In the genomic region with DNA sequence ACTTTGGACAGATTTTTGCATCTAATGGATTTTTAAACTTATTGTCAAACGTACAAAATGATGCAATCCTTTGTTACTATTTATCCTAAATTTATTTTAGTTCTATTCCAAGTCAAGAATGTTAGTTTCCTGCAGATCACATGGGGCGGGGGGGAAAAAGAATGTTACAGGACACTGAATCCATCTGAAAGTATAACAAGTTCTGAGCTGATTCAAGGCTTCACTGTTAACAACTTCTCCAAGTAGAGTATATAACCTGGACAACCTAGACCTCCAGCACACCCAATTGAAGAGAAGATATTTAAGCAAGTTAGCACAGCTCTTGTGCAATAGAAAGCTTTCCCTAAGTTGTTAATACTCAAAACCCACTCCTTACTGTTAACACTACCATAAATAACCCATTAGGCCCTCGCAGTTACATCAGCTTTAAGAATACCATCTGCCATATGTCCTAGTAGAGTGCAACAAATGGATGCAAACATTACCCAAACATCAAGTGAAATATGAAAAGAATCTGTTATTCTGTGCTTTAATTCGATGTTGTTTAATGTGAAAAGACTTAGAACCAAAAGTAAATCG, we compare ENCODE assay signal across 8 cellular contexts. TPM values are rescaled to one million over a fixed set of nuclear protein-coding genes. Genes with fewer than 3 reads are reported as not detected.
DNase-seq lines count a peak whose midpoint lies in the region; ATAC-seq and TF ChIP-seq lines count a peak whose summit lies in the region.

No MANE protein-coding gene starts in this region.

- H3K36me3 ChIP-seq in OCI-LY1 (ENCODE audit: insufficient read depth, low read length) = peaks cover 26% of the 10 kb centered on the region
- H3K36me3 ChIP-seq in mucosa of stomach (ENCODE audit: control insufficient read depth, insufficient read depth, low read length) = no peaks in the 10 kb centered on the region

- no peaks in the 10 kb centered on the region for H3K9me3 Mint-ChIP-seq in activated CD8-positive, alpha-beta memory T cell treated with anti-CD3 and anti-CD28 coated beads, Interleukin-2, amount 10 ng/mL, durations not matched to agents 7 days and 5 days (ENCODE audit: low read depth)

- H3K9ac ChIP-seq in OCI-LY1 (ENCODE audit: low read length) = peak overlapping the region; percentile 90
- H3K9ac ChIP-seq in mucosa of stomach (ENCODE audit: low read length) = peak overlapping the region; percentile 94

- H3K4me1 ChIP-seq in OCI-LY1 (ENCODE audit: insufficient read depth, low read length, severe bottlenecking) (peaks cover 21% of the 10 kb centered on the region), mucosa of stomach (ENCODE audit: control insufficient read depth, insufficient read depth, low read length) (peaks cover 6% of the 10 kb centered on the region)

- H3K36me3 Mint-ChIP-seq in activated CD8-positive, alpha-beta memory T cell treated with anti-CD3 and anti-CD28 coated beads, Interleukin-2, amount 10 ng/mL, durations not matched to agents 7 days and 5 days = peaks cover 16% of the 10 kb centered on the region

- H3F3A ChIP-seq in OCI-LY1 (ENCODE audit: insufficient read depth, low read length) = no peaks in the 10 kb centered on the region

- H3K9me2 ChIP-seq in OCI-LY1 (ENCODE audit: low read depth, low read length) = no peaks in the 10 kb centered on the region

- H3K27ac Mint-ChIP-seq in activated CD8-positive, alpha-beta memory T cell treated with anti-CD3 and anti-CD28 coated beads, Interleukin-2, amount 10 ng/mL, durations not matched to agents 7 days and 5 days = peak overlapping the region; percentile 99

- H3K27me3 Mint-ChIP-seq in activated CD8-positive, alpha-beta memory T cell treated with anti-CD3 and anti-CD28 coated beads, Interleukin-2, amount 10 ng/mL, durations not matched to agents 7 days and 5 days = peaks cover 11% of the 10 kb centered on the region

- TF ChIP-seq CTCF in OCI-LY1 (IDR thresholded peaks at IDR 0.05; ENCODE audit: low read length) (no peak), coronary artery (IDR thresholded peaks at IDR 0.05) (no peak)

- CTCF ChIA-PET in activated CD8-positive, alpha-beta memory T cell treated with anti-CD3 and anti-CD28 coated beads, Interleukin-2, amount 10 ng/mL, durations not matched to agents 7 days and 5 days (lab: Charles Lee) = interaction anchor here (0.5 to 1.1 kb wide), 3 partner anchors 24 to 1762 kb away, joined by 3 read pairs; no protein-coding TSS in a partner anchor

- H3K9me3 ChIP-seq in OCI-LY1 (ENCODE audit: low read length) (no peaks in the 10 kb centered on the region), mucosa of stomach (ENCODE audit: control insufficient read depth, low read length) (no peaks in the 10 kb centered on the region)

- H3K4me2 ChIP-seq in OCI-LY1 (ENCODE audit: low read length) = peak overlapping the region; percentile 79

- H3K27ac ChIP-seq in OCI-LY1 (ENCODE audit: low read depth, low read length, poor library complexity, severe bottlenecking) = peak overlapping the region; percentile 68
- peak overlapping the region; percentile 74 to 92 for H3K27ac ChIP-seq in coronary artery

- H3K4me3 ChIP-seq in OCI-LY1 (ENCODE audit: low read depth, low read length, poor library complexity, severe bottlenecking) (peak overlapping the region; percentile 92), coronary artery (peak overlapping the region; percentile 85), mucosa of stomach (ENCODE audit: low read length) (peak overlapping the region; percentile 80)

- H3K4me3 Mint-ChIP-seq in activated CD8-positive, alpha-beta memory T cell treated with anti-CD3 and anti-CD28 coated beads, Interleukin-2, amount 10 ng/mL, durations not matched to agents 7 days and 5 days = peak overlapping the region; percentile 99

- peaks cover 31% of the 10 kb centered on the region for H3K4me1 Mint-ChIP-seq in activated CD8-positive, alpha-beta memory T cell treated with anti-CD3 and anti-CD28 coated beads, Interleukin-2, amount 10 ng/mL, durations not matched to agents 7 days and 5 days

- no peaks in the 10 kb centered on the region for H4K20me1 ChIP-seq in OCI-LY1 (ENCODE audit: insufficient read depth, low read length)

- H3K79me2 ChIP-seq in OCI-LY1 (ENCODE audit: insufficient read depth, low read length) = peaks cover 49% of the 10 kb centered on the region

- H2AFZ ChIP-seq in OCI-LY1 (ENCODE audit: low read length) = no peak overlapping the region

- no peak for DNase-seq in activated CD8-positive, alpha-beta memory T cell treated with anti-CD3 and anti-CD28 coated beads, Interleukin-2, amount 10 ng/mL, durations not matched to agents 7 days and 5 days
- no peak for DNase-seq in activated CD8-positive, alpha-beta memory T cell treated with anti-CD3 and anti-CD28 coated beads for 24 hours
- DNase-seq in coronary artery (ENCODE audit: low spot score) = no peak
- no peak for DNase-seq in stimulated activated CD8-positive, alpha-beta memory T cell treated with anti-CD3 and anti-CD28 coated beads, Interleukin-4, amount 100 ng/mL, for 48 hours

- no peak for ATAC-seq in activated CD8-positive, alpha-beta memory T cell treated with anti-CD3 and anti-CD28 coated beads, Interleukin-2, amount 10 ng/mL, durations not matched to agents 7 days and 5 days
- ATAC-seq in GM18502 (IDR thresholded peaks at IDR 0.05; ENCODE audit: poor library complexity, unreplicated experiment) (no peak), HG03457 (IDR thresholded peaks at IDR 0.05; ENCODE audit: unreplicated experiment) (no peak)

- H3K27me3 ChIP-seq in OCI-LY1 (ENCODE audit: insufficient read depth, low read length) (no peaks in the 10 kb centered on the region), mucosa of stomach (ENCODE audit: control insufficient read depth, insufficient read depth, low read length) (no peaks in the 10 kb centered on the region)

RNA-seq across cellular contexts. Expression of a gene that starts 1.3 kb away (rescaled TPM):
- total RNA-seq in activated CD8-positive, alpha-beta memory T cell treated with anti-CD3 and anti-CD28 coated beads, Interleukin-2, amount 10 ng/mL, durations not matched to agents 7 days and 5 days = 10 to 100 TPM; 55.6 to 79.8 TPM
